In genomic region chr7:149714081-149714909, GRCh38 we compare ENCODE assay signal across 8 cellular contexts. TPM values are rescaled to one million over a fixed set of nuclear protein-coding genes. Genes with fewer than 3 reads are reported as not detected.
DNase-seq lines count a peak whose midpoint lies in the region; ATAC-seq and TF ChIP-seq lines count a peak whose summit lies in the region.

No MANE protein-coding gene starts in this region.

- peak; percentile 49 for DNase-seq in DMS153 treated with DMSO at 0.1 percent for 48 hours (lab: John Stamatoyannopoulos, UW; ENCODE audit: unreplicated experiment)
- peak; percentile 72 for DNase-seq in KBM-7
- peak; percentile 91 for DNase-seq in RPMI8226
- DNase-seq in activated effector memory CD4-positive, alpha-beta T cell treated with Interleukin-2 at 50 U/mL for 16 hours, result peak; percentile 91
- peak; percentile 75 for DNase-seq in fibroblast of the aortic adventitia (ENCODE audit: low read depth)
- peak; percentile 73 to 91 (median 89) for DNase-seq in stimulated activated naive CD4-positive, alpha-beta T cell (lab: John Stamatoyannopoulos, UW)

- in situ Hi-C loops in KBM-7 (cut with MboI; ENCODE audit: low pct_unique_long_range_greater_than_20kb, low sequenced_read_pairs), result no loop called here

- H3K36me3 Mint-ChIP-seq in nephron (ENCODE audit: low read depth), result peaks cover 16% of the 10 kb centered on the region

- H3K4me1 Mint-ChIP-seq in nephron, result peaks cover 29% of the 10 kb centered on the region

- peak overlapping the region; percentile 78 for H3K4me3 ChIP-seq in fibroblast of the aortic adventitia (ENCODE audit: low read depth, low read length)

- TF ChIP-seq CTCF in fibroblast of the aortic adventitia (IDR thresholded peaks at IDR 0.05; ENCODE audit: insufficient read depth, low read length) (no peak), nephron (IDR thresholded peaks at IDR 0.05; ENCODE audit: unreplicated experiment in 3 of 3) (no peak)

- H3K4me3 Mint-ChIP-seq in nephron, result peak overlapping the region; percentile 81 to 95 (median 83)

- no peaks in the 10 kb centered on the region for H3K27me3 Mint-ChIP-seq in nephron (ENCODE audit: low read depth)

- peak; percentile 87 for ATAC-seq in GM21717 (IDR thresholded peaks at IDR 0.05; ENCODE audit: unreplicated experiment)

- H3K27ac Mint-ChIP-seq in nephron, result no peak overlapping the region

- peaks cover 24% of the 10 kb centered on the region for H3K9me3 Mint-ChIP-seq in nephron

RNA-seq across cellular contexts. Expression of gene ZNF467, which starts 59.1 kb away (rescaled TPM):
- total RNA-seq in fibroblast of the aortic adventitia (ENCODE audit: low replicate concordance), result 0.27 and 5.1 TPM in 2 replicates

Comparison
In these comparisons a context has a peak if more than half of its experiments do, and no peak if none do; other contexts are left out.
1. Peak in every context shown above with its lines: DNase-seq, ATAC-seq and H3K4me3 ChIP-seq.